Comparison of ENCODE assay signal across 11 cellular contexts in genomic region chr13:50074843-50075242, GRCh38. TPM values are rescaled to one million over a fixed set of nuclear protein-coding genes. Genes with fewer than 3 reads are reported as not detected.
DNase-seq lines count a peak whose midpoint lies in the region; ATAC-seq, FAIRE-seq and TF ChIP-seq lines count a peak whose summit lies in the region.
"Had no signal": no experiment of that assay in that cellular context is flagged by ENCODE, and none has a peak within 500 bp of the region (broad histone marks: within the 10 kb centered on the region; RNA-seq: fewer than 3 reads in every experiment).

No MANE protein-coding gene starts in this region.

- no peaks in the 10 kb centered on the region for H3K9me3 ChIP-seq in testis
- H3K9me3 ChIP-seq in colonic mucosa, result no peaks in the 10 kb centered on the region
- H3K9me3 ChIP-seq: upper lobe of left lung had no signal

- H3K27me3 ChIP-seq in testis (no peaks in the 10 kb centered on the region), colonic mucosa (no peaks in the 10 kb centered on the region)
- H3K27me3 ChIP-seq: upper lobe of left lung had no signal

- TF ChIP-seq CTCF in testis (IDR thresholded peaks at IDR 0.05) (no peak), colonic mucosa (IDR thresholded peaks at IDR 0.05) (no peak)

- FAIRE-seq in GM12892 (lab: Jason Lieb, UNC), result peak; percentile 42
- FAIRE-seq in islet of Langerhans (lab: Jason Lieb, UNC), result peak; percentile 17

- TF ChIP-seq POLR2A in GM12892 (IDR thresholded peaks at IDR 0.05; ENCODE audit: low read depth, low read length) (no peak), testis (IDR thresholded peaks at IDR 0.05) (no peak)

- no peak overlapping the region for H3K9ac ChIP-seq in colonic mucosa (ENCODE audit: low read depth in 2 of 2, low read length in 2 of 2)

- H3K4me1 ChIP-seq in testis (peaks cover 3% of the 10 kb centered on the region), colonic mucosa (no peaks in the 10 kb centered on the region)

- H3K36me3 ChIP-seq in testis (ENCODE audit: low read depth, missing control alignments) (no peaks in the 10 kb centered on the region), colonic mucosa (no peaks in the 10 kb centered on the region)

- no peak for DNase-seq in GM12892 (ENCODE audit: insufficient read length)
- no peak for DNase-seq in testis
- DNase-seq in posterior cingulate gyrus, result no peak
- DNase-seq in colonic mucosa, result no peak
- DNase-seq in NCI-H1417 treated with DMSO at 0.1 percent for 48 hours (lab: John Stamatoyannopoulos, UW), result no peak
- DNase-seq: activated naive CD4-positive, alpha-beta T cell treated with Interleukin-2 at 50 U/mL for 16 hours; effector CD8-positive, alpha-beta T cell; upper lobe of left lung had no signal

- intact Hi-C loops in testis (cut with DNase I; ENCODE audit: low total_unique reads) (no loop called here), posterior cingulate gyrus (cut with DNase I) (no loop called here), colonic mucosa (cut with DNase I) (no loop called here)

- ATAC-seq in GM21381 (IDR thresholded peaks at IDR 0.05; ENCODE audit: unreplicated experiment) (peak; percentile 63), HG03520 (IDR thresholded peaks at IDR 0.05; ENCODE audit: unreplicated experiment) (peak; percentile 57)

- H3K4me3 ChIP-seq in testis (no peak overlapping the region), colonic mucosa (no peak overlapping the region)
- H3K4me3 ChIP-seq: upper lobe of left lung had no signal

- H3K27ac ChIP-seq in testis (peak overlapping the region in 1 of 2 donors; percentile 18), colonic mucosa (no peak overlapping the region)

- 94 to 95% methylated on average over 1 of the region's 1 CpG for WGBS in testis, 2 donors

RNA-seq across cellular contexts. Expression of gene KCNRG, which starts 59.6 kb away (rescaled TPM):
- 0.70 TPM for polyA plus RNA-seq in GM12892 (2012; ENCODE audit: missing spikeins)
- total RNA-seq in testis, result 1 to 10 TPM; 1.1 to 3.1 TPM
- 2.9 TPM for polyA plus RNA-seq in testis (ENCODE audit: insufficient read depth, low read depth, low replicate concordance)
- under 1 TPM; 0.30 to 0.40 TPM for total RNA-seq in colonic mucosa
